1 cellular context compared by ENCODE assay signal in the genomic region with DNA sequence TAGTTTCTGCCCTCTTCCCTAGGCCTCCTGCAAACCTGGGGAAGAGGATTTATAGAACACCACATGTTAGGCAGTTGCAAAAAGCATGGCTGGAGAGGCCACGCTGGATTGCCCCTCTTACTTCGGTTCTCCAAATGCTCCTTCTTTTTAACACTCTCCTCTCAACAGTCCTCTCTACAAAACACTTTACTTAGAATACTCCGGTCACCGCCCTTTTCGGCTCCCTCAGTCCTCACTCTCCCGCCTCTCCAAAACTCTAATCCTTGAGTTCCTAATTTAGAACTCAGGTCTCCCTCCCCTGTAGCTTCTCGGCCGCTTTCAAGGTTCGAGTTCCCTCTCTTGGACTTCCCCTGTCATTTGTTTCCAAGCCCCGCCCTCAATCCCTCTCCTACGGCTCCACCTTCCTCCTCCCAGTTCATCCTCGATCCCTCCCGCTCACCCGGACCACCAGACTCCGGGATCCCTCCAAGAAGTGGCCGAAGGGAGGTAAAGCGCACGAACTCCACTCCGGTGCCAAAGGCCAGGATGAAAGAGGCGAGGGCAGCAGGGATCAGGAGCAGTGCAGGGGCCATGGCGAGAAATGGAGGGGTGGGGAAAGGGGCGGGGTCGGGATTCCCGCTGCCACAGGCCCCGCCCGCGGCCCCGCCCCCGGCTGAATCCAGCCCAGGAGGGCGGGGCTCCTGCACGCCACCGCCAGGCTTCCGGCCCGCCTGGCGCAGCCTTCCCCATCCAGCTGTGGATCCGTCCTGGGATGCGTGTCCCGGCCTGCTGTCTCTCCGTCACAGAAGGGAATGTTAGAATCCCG.
TF ChIP-seq lines count a peak whose summit lies in the region.

A gene with protein sequence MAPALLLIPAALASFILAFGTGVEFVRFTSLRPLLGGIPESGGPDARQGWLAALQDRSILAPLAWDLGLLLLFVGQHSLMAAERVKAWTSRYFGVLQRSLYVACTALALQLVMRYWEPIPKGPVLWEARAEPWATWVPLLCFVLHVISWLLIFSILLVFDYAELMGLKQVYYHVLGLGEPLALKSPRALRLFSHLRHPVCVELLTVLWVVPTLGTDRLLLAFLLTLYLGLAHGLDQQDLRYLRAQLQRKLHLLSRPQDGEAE (minus strand): TSS at position 582 of the 805 bp plus-strand sequence. CDS start 10 bp downstream, at position 572.

TF ChIP-seq in H1, 55 proteins besides CTCF, POLR2A, EP300 and RAD21 (continued from another document):
- no peak for TF ChIP-seq TAF7 (optimal IDR thresholded peaks at IDR 0.05; ENCODE audit: borderline replicate concordance, low read depth, low read length)
- peak; percentile 67 for TF ChIP-seq ASH2L (IDR thresholded peaks at IDR 0.05; ENCODE audit: low read length)
- no peak for TF ChIP-seq SAP30 (IDR thresholded peaks at IDR 0.05; ENCODE audit: insufficient read depth, insufficient replicate concordance, low read length)
- TF ChIP-seq CBX5 (IDR thresholded peaks at IDR 0.05; ENCODE audit: low read depth, low read length) = no peak
TF ChIP-seq in H1: peak in this region for 14.
